10 cellular contexts compared by ENCODE assay signal in genomic region chr18:77088977-77089795, GRCh38. TPM values are rescaled to one million over a fixed set of nuclear protein-coding genes. Genes with fewer than 3 reads are reported as not detected.
DNase-seq lines count a peak whose midpoint lies in the region; ATAC-seq and TF ChIP-seq lines count a peak whose summit lies in the region.
"Had no signal": no experiment of that assay in that cellular context is flagged by ENCODE, and none has a peak within 500 bp of the region (broad histone marks: within the 10 kb centered on the region; RNA-seq: fewer than 3 reads in every experiment).

No MANE protein-coding gene starts in this region.

- no peak overlapping the region for H3K4me3 Mint-ChIP-seq in CD8-positive, alpha-beta T cell
- H3K4me3 Mint-ChIP-seq in IgD-negative memory B cell = peak overlapping the region in 1 of 4 donors; percentile 55
- no peak overlapping the region for H3K4me3 Mint-ChIP-seq in dendritic cell treated with granulocyte-macrophage colony-stimulating factor and Interleukin-4, amounts not matched to agents 40 ng/mL and 50 ng/mL, for 4 days
- H3K4me3 Mint-ChIP-seq in natural killer cell treated with Interleukin-12 subunit alpha and Interleukin-12 subunit beta and Interleukin-15 and Interleukin-18, amount 100 ng/mL, for 72 hours = no peak overlapping the region
- H3K4me3 Mint-ChIP-seq: activated naive CD4-positive, alpha-beta T cell treated with anti-CD3 and anti-CD28 coated beads for 36 hours had no signal

- CTCF ChIA-PET in CD8-positive, alpha-beta T cell (lab: Charles Lee) = no interaction called here

- peaks cover 52% of the 10 kb centered on the region for H3K4me1 ChIP-seq in CD8-positive, alpha-beta T cell (ENCODE audit: insufficient read depth, low read length)
- peaks cover 0 to 2% of the 10 kb centered on the region in 2 donors for H3K4me1 ChIP-seq in aorta (ENCODE audit: control insufficient read depth in 1 of 2, insufficient read depth in 2 of 2, low read length in 2 of 2)

- POLR2A ChIA-PET in CD8-positive, alpha-beta T cell (lab: Charles Lee) = no interaction called here

- H3K27me3 ChIP-seq in CD8-positive, alpha-beta T cell (ENCODE audit: insufficient read depth, low read length) = no peaks in the 10 kb centered on the region
- H3K27me3 ChIP-seq in aorta (ENCODE audit: control insufficient read depth in 1 of 2, insufficient read depth in 2 of 2, low read length in 1 of 2) = no peaks in the 10 kb centered on the region

- H3K4me3 ChIP-seq in CD8-positive, alpha-beta T cell (ENCODE audit: low read depth, low read length) = no peak overlapping the region
- no peak overlapping the region for H3K4me3 ChIP-seq in aorta (ENCODE audit: low read length in 2 of 2)

- no peak overlapping the region for H3K27ac ChIP-seq in CD8-positive, alpha-beta T cell (ENCODE audit: low read depth, low read length)
- H3K27ac ChIP-seq in aorta (ENCODE audit: low read depth in 1 of 2, low read length in 2 of 2) = no peak overlapping the region

- WGBS in aorta, 2 donors = 80 to 88% methylated on average over 16 of the region's 16 CpGs

- DNase-seq in CD8-positive, alpha-beta T cell = no peak
- no peak for DNase-seq in natural killer cell treated with Interleukin-12 subunit alpha and Interleukin-12 subunit beta and Interleukin-15 and Interleukin-18, amount 100 ng/mL, for 72 hours (ENCODE audit: low spot score)
- DNase-seq in left colon = no peak
- no peak for DNase-seq in D341Med (ENCODE audit: low spot score)
- DNase-seq in aorta = no peak
- DNase-seq: activated naive CD4-positive, alpha-beta T cell treated with anti-CD3 and anti-CD28 coated beads for 36 hours; NCI-H1092 had no signal

- H3K36me3 Mint-ChIP-seq in CD8-positive, alpha-beta T cell = peaks cover 54% of the 10 kb centered on the region
- peaks cover 2% of the 10 kb centered on the region for H3K36me3 Mint-ChIP-seq in IgD-negative memory B cell
- H3K36me3 Mint-ChIP-seq in dendritic cell treated with granulocyte-macrophage colony-stimulating factor and Interleukin-4, amounts not matched to agents 40 ng/mL and 50 ng/mL, for 4 days (ENCODE audit: low read depth) = peaks cover 80% of the 10 kb centered on the region
- H3K36me3 Mint-ChIP-seq in natural killer cell treated with Interleukin-12 subunit alpha and Interleukin-12 subunit beta and Interleukin-15 and Interleukin-18, amount 100 ng/mL, for 72 hours = peaks cover 4% of the 10 kb centered on the region

- peak overlapping the region; percentile 75 for H3K27ac Mint-ChIP-seq in CD8-positive, alpha-beta T cell
- H3K27ac Mint-ChIP-seq in IgD-negative memory B cell = peak overlapping the region; percentile 10 to 89 (median 86)
- H3K27ac Mint-ChIP-seq in dendritic cell treated with granulocyte-macrophage colony-stimulating factor and Interleukin-4, amounts not matched to agents 40 ng/mL and 50 ng/mL, for 4 days = peak overlapping the region; percentile 11
- H3K27ac Mint-ChIP-seq in natural killer cell treated with Interleukin-12 subunit alpha and Interleukin-12 subunit beta and Interleukin-15 and Interleukin-18, amount 100 ng/mL, for 72 hours = peak overlapping the region; percentile 76 to 99
- H3K27ac Mint-ChIP-seq: activated naive CD4-positive, alpha-beta T cell treated with anti-CD3 and anti-CD28 coated beads for 36 hours had no signal

- no peaks in the 10 kb centered on the region for H3K9me3 ChIP-seq in CD8-positive, alpha-beta T cell (ENCODE audit: low read length)
- H3K9me3 ChIP-seq in aorta (ENCODE audit: control insufficient read depth, low read length) = no peaks in the 10 kb centered on the region

- peaks cover 7% of the 10 kb centered on the region for H3K36me3 ChIP-seq in CD8-positive, alpha-beta T cell (ENCODE audit: insufficient read depth, low read length)
- no peaks in the 10 kb centered on the region for H3K36me3 ChIP-seq in aorta (ENCODE audit: control insufficient read depth in 1 of 2, insufficient read depth in 2 of 2, low read length in 1 of 2)

- no peak for TF ChIP-seq CTCF in CD8-positive, alpha-beta T cell (IDR thresholded peaks at IDR 0.05)

- intact Hi-C loops in CD8-positive, alpha-beta T cell (cut with DNase I, micrococcal nuclease) = no loop called here
- intact Hi-C loops in dendritic cell treated with granulocyte-macrophage colony-stimulating factor and Interleukin-4, amounts not matched to agents 40 ng/mL and 50 ng/mL, for 4 days (cut with micrococcal nuclease) = no loop called here
- intact Hi-C loops in left colon (cut with DNase I, micrococcal nuclease) (no loop called here), aorta (cut with DNase I) (loop anchor here (5.0 kb wide), 2 partner anchors 38 to 43 kb away; partner anchors contain the start of gene MBP (in 1 of the 2))

- ATAC-seq in CD8-positive, alpha-beta T cell = no peak
- ATAC-seq in natural killer cell treated with Interleukin-12 subunit alpha and Interleukin-12 subunit beta and Interleukin-15 and Interleukin-18, amount 100 ng/mL, for 72 hours = no peak
- ATAC-seq in left colon (no peak), HG03025 (IDR thresholded peaks at IDR 0.05; ENCODE audit: low FRiP score, unreplicated experiment) (no peak), aorta (ENCODE audit: low FRiP score) (no peak)

- no peaks in the 10 kb centered on the region for H3K9me3 Mint-ChIP-seq in CD8-positive, alpha-beta T cell
- H3K9me3 Mint-ChIP-seq in IgD-negative memory B cell = no peaks in the 10 kb centered on the region
- H3K9me3 Mint-ChIP-seq in dendritic cell treated with granulocyte-macrophage colony-stimulating factor and Interleukin-4, amounts not matched to agents 40 ng/mL and 50 ng/mL, for 4 days = no peaks in the 10 kb centered on the region
- no peaks in the 10 kb centered on the region for H3K9me3 Mint-ChIP-seq in natural killer cell treated with Interleukin-12 subunit alpha and Interleukin-12 subunit beta and Interleukin-15 and Interleukin-18, amount 100 ng/mL, for 72 hours
- H3K9me3 Mint-ChIP-seq: activated naive CD4-positive, alpha-beta T cell treated with anti-CD3 and anti-CD28 coated beads for 36 hours had no signal

- H3K4me1 Mint-ChIP-seq in CD8-positive, alpha-beta T cell (ENCODE audit: low read depth) = peaks cover 73% of the 10 kb centered on the region
- peaks cover 12 to 31% (median 28%) of the 10 kb centered on the region in 3 donors for H3K4me1 Mint-ChIP-seq in IgD-negative memory B cell
- peaks cover 61% of the 10 kb centered on the region for H3K4me1 Mint-ChIP-seq in dendritic cell treated with granulocyte-macrophage colony-stimulating factor and Interleukin-4, amounts not matched to agents 40 ng/mL and 50 ng/mL, for 4 days (ENCODE audit: low read depth)
- H3K4me1 Mint-ChIP-seq in natural killer cell treated with Interleukin-12 subunit alpha and Interleukin-12 subunit beta and Interleukin-15 and Interleukin-18, amount 100 ng/mL, for 72 hours (ENCODE audit: low read depth in 2 of 2) = peaks cover 70 to 79% of the 10 kb centered on the region in 2 donors

- no peaks in the 10 kb centered on the region for H3K27me3 Mint-ChIP-seq in CD8-positive, alpha-beta T cell (ENCODE audit: low read depth)
- H3K27me3 Mint-ChIP-seq in IgD-negative memory B cell = no peaks in the 10 kb centered on the region
- H3K27me3 Mint-ChIP-seq in dendritic cell treated with granulocyte-macrophage colony-stimulating factor and Interleukin-4, amounts not matched to agents 40 ng/mL and 50 ng/mL, for 4 days = no peaks in the 10 kb centered on the region
- no peaks in the 10 kb centered on the region for H3K27me3 Mint-ChIP-seq in natural killer cell treated with Interleukin-12 subunit alpha and Interleukin-12 subunit beta and Interleukin-15 and Interleukin-18, amount 100 ng/mL, for 72 hours

RNA-seq across cellular contexts. Expression of gene MBP, which starts 43.4 kb away (rescaled TPM):
- 10 to 100 TPM; 67.9 to 70.7 TPM for total RNA-seq in CD8-positive, alpha-beta T cell
- polyA plus RNA-seq in IgD-negative memory B cell = 89.4 TPM
- 10 to 100 TPM; 62.5 to 77.6 TPM for total RNA-seq in natural killer cell treated with Interleukin-12 subunit alpha and Interleukin-12 subunit beta and Interleukin-15 and Interleukin-18, amount 100 ng/mL, for 72 hours
- total RNA-seq in left colon = 10 to 100 TPM; 48.5 to 51.6 TPM
- 10 to 100 TPM; 43.8 to 62.7 TPM for total RNA-seq in aorta
- polyA plus RNA-seq in aorta = 1 to 10 TPM; 9.1 to 9.4 TPM

Comparison
In these comparisons a context has a peak if more than half of its experiments do, and no peak if none do; other contexts are left out.
1. H3K27ac Mint-ChIP-seq: peak in every context shown above with its lines; median percentile 88 in natural killer cell treated with Interleukin-12 subunit alpha and Interleukin-12 subunit beta and Interleukin-15 and Interleukin-18, amount 100 ng/mL, for 72 hours; 86 in IgD-negative memory B cell; 75 in CD8-positive, alpha-beta T cell; 11 in dendritic cell treated with granulocyte-macrophage colony-stimulating factor and Interleukin-4, amounts not matched to agents 40 ng/mL and 50 ng/mL, for 4 days.
2. intact Hi-C loops: an anchor here in aorta (5.0 kb wide); none called in CD8-positive, alpha-beta T cell, dendritic cell treated with granulocyte-macrophage colony-stimulating factor and Interleukin-4, amounts not matched to agents 40 ng/mL and 50 ng/mL, for 4 days and left colon.